ENCODE assay signal across 19 cellular contexts in the genomic region with DNA sequence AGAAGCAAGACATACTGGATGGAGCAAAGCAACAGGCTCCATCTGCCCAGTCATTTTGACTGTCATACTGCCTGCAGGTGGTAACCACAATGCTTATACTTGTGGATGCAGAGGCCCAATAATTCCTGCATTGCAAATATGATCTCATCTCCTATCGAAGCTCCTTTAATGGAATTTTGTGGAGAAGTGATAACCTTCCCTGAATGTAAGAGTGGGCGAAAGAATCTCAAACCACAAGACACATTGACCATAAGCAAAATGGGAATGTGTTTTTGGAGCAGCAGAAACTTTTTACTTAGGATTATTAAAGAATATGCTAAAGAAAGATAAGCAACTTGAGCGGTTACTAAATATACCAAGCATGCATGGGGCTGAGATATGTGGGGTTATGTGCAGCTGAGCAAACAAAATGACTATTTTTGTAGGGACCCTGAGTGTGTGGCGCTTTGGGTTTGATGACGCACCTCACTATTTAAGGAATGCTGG.
DNase-seq lines count a peak whose midpoint lies in the region; ATAC-seq and TF ChIP-seq lines count a peak whose summit lies in the region.
"Had no signal": no experiment of that assay in that cellular context is flagged by ENCODE, and none has a peak within 500 bp of the region (broad histone marks: within the 10 kb centered on the region; RNA-seq: fewer than 3 reads in every experiment).

No MANE protein-coding gene starts in this region.

- no peak for TF ChIP-seq CTCF in fibroblast of villous mesenchyme (IDR thresholded peaks at IDR 0.05; ENCODE audit: insufficient read depth, low read depth, low read length)

- H3K27ac Mint-ChIP-seq in natural killer cell treated with Interleukin-12 subunit alpha and Interleukin-12 subunit beta and Interleukin-15 and Interleukin-18, amount 100 ng/mL, for 72 hours, result no peak overlapping the region
- H3K27ac Mint-ChIP-seq: activated CD4-positive, alpha-beta T cell treated with anti-CD3 and anti-CD28 coated beads, Interleukin-2, amount 10 ng/mL, durations not matched to agents 24 days and 14 days; CD4-positive, alpha-beta memory T cell had no signal

- no peak overlapping the region for H3K4me3 ChIP-seq in fibroblast of villous mesenchyme (ENCODE audit: low read depth, low read length)
- H3K4me3 ChIP-seq: ascending aorta, esophagus squamous epithelium, right lobe of liver had no signal

- no peaks in the 10 kb centered on the region for H3K9me3 Mint-ChIP-seq in natural killer cell treated with Interleukin-12 subunit alpha and Interleukin-12 subunit beta and Interleukin-15 and Interleukin-18, amount 100 ng/mL, for 72 hours

- no peak overlapping the region for H3K4me3 Mint-ChIP-seq in natural killer cell treated with Interleukin-12 subunit alpha and Interleukin-12 subunit beta and Interleukin-15 and Interleukin-18, amount 100 ng/mL, for 72 hours
- H3K4me3 Mint-ChIP-seq: activated CD4-positive, alpha-beta T cell treated with anti-CD3 and anti-CD28 coated beads, Interleukin-2, amount 10 ng/mL, durations not matched to agents 24 days and 14 days; CD4-positive, alpha-beta memory T cell had no signal

- H3K4me1 Mint-ChIP-seq in natural killer cell treated with Interleukin-12 subunit alpha and Interleukin-12 subunit beta and Interleukin-15 and Interleukin-18, amount 100 ng/mL, for 72 hours (ENCODE audit: low read depth in 2 of 2), result peaks cover 3 to 5% of the 10 kb centered on the region in 2 donors
- H3K4me1 Mint-ChIP-seq: CD4-positive, alpha-beta memory T cell had no signal

- ATAC-seq in HG03139 (IDR thresholded peaks at IDR 0.05; ENCODE audit: unreplicated experiment) (no peak), GM21528 (IDR thresholded peaks at IDR 0.05; ENCODE audit: low FRiP score, unreplicated experiment) (no peak), GM21529 (IDR thresholded peaks at IDR 0.05; ENCODE audit: unreplicated experiment) (no peak)
- no peak for ATAC-seq in natural killer cell treated with Interleukin-12 subunit alpha and Interleukin-12 subunit beta and Interleukin-15 and Interleukin-18, amount 100 ng/mL, for 72 hours
- ATAC-seq: right lobe of liver had no signal

- H3K27me3 Mint-ChIP-seq in natural killer cell treated with Interleukin-12 subunit alpha and Interleukin-12 subunit beta and Interleukin-15 and Interleukin-18, amount 100 ng/mL, for 72 hours, result peaks cover 6 to 14% of the 10 kb centered on the region in 2 donors

- DNase-seq in A172 (ENCODE audit: low spot score) (peak; percentile 99), HS-5 (ENCODE audit: low read depth) (peak; percentile 49), amniotic stem cell (lab: John Stamatoyannopoulos, UW) (peak; percentile 55), fibroblast of villous mesenchyme (ENCODE audit: low read depth) (peak; percentile 91)
- DNase-seq in natural killer cell treated with Interleukin-12 subunit alpha and Interleukin-12 subunit beta and Interleukin-15 and Interleukin-18, amount 100 ng/mL, for 72 hours (ENCODE audit: low spot score), result no peak
- DNase-seq: activated CD4-positive, alpha-beta T cell treated with anti-CD3 and anti-CD28 coated beads, Interleukin-2, amount 10 ng/mL, durations not matched to agents 24 days and 14 days; activated CD8-positive, alpha-beta memory T cell treated with anti-CD3 and anti-CD28 coated beads, Interleukin-2, amount 50 U/mL, for 48 hours; activated gamma-delta T cell; CD4-positive, alpha-beta memory T cell; esophagus squamous epithelium; hippocampal formation; KBM-7; midbrain; NCI-H1092; right lobe of liver had no signal

- H3K36me3 Mint-ChIP-seq in natural killer cell treated with Interleukin-12 subunit alpha and Interleukin-12 subunit beta and Interleukin-15 and Interleukin-18, amount 100 ng/mL, for 72 hours, result no peaks in the 10 kb centered on the region
